8 cellular contexts compared by ENCODE assay signal in the genomic region with DNA sequence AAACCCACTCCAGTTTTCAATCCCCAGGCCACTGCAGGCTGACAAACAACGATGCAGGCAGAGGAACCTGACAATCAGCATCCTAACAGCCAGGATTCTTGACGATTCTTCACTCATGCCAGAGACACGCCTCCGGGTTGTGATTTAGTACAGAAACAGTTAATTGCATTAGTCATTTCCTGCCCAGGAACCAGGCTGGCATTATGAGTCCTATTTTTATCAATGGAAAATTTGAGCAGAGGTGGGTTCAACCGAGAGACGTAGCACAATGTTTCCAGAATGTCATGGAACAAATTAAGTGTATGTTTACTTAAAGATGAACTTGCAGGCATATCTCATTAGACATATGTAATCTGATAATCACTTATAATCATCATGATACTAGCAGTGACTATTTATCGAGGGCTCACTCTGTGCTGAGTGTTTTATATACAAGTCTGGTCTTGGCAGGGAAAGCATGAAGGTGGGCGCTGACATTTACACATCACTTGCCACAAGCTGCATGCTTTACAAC.
DNase-seq lines count a peak whose midpoint lies in the region; ATAC-seq and TF ChIP-seq lines count a peak whose summit lies in the region.

No MANE protein-coding gene starts in this region.

- H3K27ac Mint-ChIP-seq in activated B cell treated with CpG ODN at 0.5 μM for 24 hours: no peak overlapping the region
- peak overlapping the region; percentile 95 for H3K27ac Mint-ChIP-seq in type B pancreatic cell
- no peak overlapping the region for H3K27ac Mint-ChIP-seq in CD14-positive monocyte

- H3K36me3 Mint-ChIP-seq in activated B cell treated with CpG ODN at 0.5 μM for 24 hours (ENCODE audit: low read depth): no peaks in the 10 kb centered on the region
- no peaks in the 10 kb centered on the region for H3K36me3 Mint-ChIP-seq in type B pancreatic cell
- H3K36me3 Mint-ChIP-seq in CD14-positive monocyte: no peaks in the 10 kb centered on the region

- peaks cover 25% of the 10 kb centered on the region for H3K4me1 ChIP-seq in ACC112 (ENCODE audit: control insufficient read depth, insufficient read depth, low read length, unreplicated experiment)
- peaks cover 10% of the 10 kb centered on the region for H3K4me1 ChIP-seq in foreskin keratinocyte
- H3K4me1 ChIP-seq in HAP-1: peaks cover 7% of the 10 kb centered on the region

- H3K4me3 ChIP-seq in ACC112 (ENCODE audit: low read depth, low read length) (0 out of 2 replicates have a peak overlapping the region, but pooled peaks have one; percentile 13), dorsolateral prefrontal cortex (no peak overlapping the region), HAP-1 (no peak overlapping the region)

- CTCF ChIA-PET in activated B cell treated with CpG ODN at 0.5 μM for 24 hours (lab: Charles Lee): interaction anchor here (0.6 to 1.6 kb wide), 2 partner anchors 16 to 31 kb away, joined by 3 to 5 read pairs; no protein-coding TSS in a partner anchor

- no peaks in the 10 kb centered on the region for H3K9me3 ChIP-seq in HAP-1

- in situ Hi-C loops in HAP-1 (cut with MboI; ENCODE audit: low sequenced_read_pairs): loop anchor here (25.0 kb wide), 1 partner anchor 753 kb away; no protein-coding TSS in a partner anchor

- intact Hi-C loops in activated B cell treated with CpG ODN at 0.5 μM for 24 hours (cut with micrococcal nuclease): loop anchor here (10.0 kb wide), 1 partner anchor 535 kb away; no protein-coding TSS in a partner anchor
- intact Hi-C loops in dorsolateral prefrontal cortex (cut with DNase I): loop anchor here in 1 of 2 donors (5.0 kb wide), 1 partner anchor 172 kb away; no protein-coding TSS in a partner anchor
- intact Hi-C loops in CD14-positive monocyte (cut with micrococcal nuclease): no loop called here

- H3K36me3 ChIP-seq in ACC112 (ENCODE audit: insufficient read depth, low read length): no peaks in the 10 kb centered on the region
- H3K36me3 ChIP-seq in HAP-1 (replicated peaks): no peaks in the 10 kb centered on the region

- DNase-seq in HS-5 (ENCODE audit: low read depth) (peak; percentile 53), activated B cell treated with CpG ODN at 0.5 μM for 24 hours (no peak), foreskin keratinocyte (peak; percentile 68 to 84), type B pancreatic cell (ENCODE audit: extremely low spot score, unreplicated experiment) (no peak), dorsolateral prefrontal cortex (no peak), HAP-1 (ENCODE audit: low spot score in 2 of 2) (no peak), CD14-positive monocyte (ENCODE audit: low spot score) (no peak)

- H3K9me3 Mint-ChIP-seq in activated B cell treated with CpG ODN at 0.5 μM for 24 hours: no peaks in the 10 kb centered on the region
- H3K9me3 Mint-ChIP-seq in type B pancreatic cell: no peaks in the 10 kb centered on the region
- peaks cover 0 to 7% (median 4%) of the 10 kb centered on the region in 7 donors for H3K9me3 Mint-ChIP-seq in CD14-positive monocyte

- H3K4me3 Mint-ChIP-seq in activated B cell treated with CpG ODN at 0.5 μM for 24 hours (no peak overlapping the region), type B pancreatic cell (no peak overlapping the region), CD14-positive monocyte (no peak overlapping the region)

- H2AFZ ChIP-seq in ACC112 (ENCODE audit: low read length, unreplicated experiment): no peak overlapping the region

- H3K27ac ChIP-seq in ACC112 (ENCODE audit: low read depth, low read length): peak overlapping the region; percentile 91
- H3K27ac ChIP-seq in foreskin keratinocyte: peak overlapping the region; percentile 90
- H3K27ac ChIP-seq in dorsolateral prefrontal cortex: peak overlapping the region in 4 of 59 donors; percentile 10 to 55 (median 26)

- H3K27me3 ChIP-seq in ACC112 (ENCODE audit: insufficient read depth, low read length): no peaks in the 10 kb centered on the region
- no peaks in the 10 kb centered on the region for H3K27me3 ChIP-seq in foreskin keratinocyte
- no peaks in the 10 kb centered on the region for H3K27me3 ChIP-seq in dorsolateral prefrontal cortex
- H3K27me3 ChIP-seq in HAP-1 (ENCODE audit: low read depth): no peaks in the 10 kb centered on the region

- TF ChIP-seq CTCF in activated B cell treated with CpG ODN at 0.5 μM for 24 hours (IDR thresholded peaks at IDR 0.05): no peak
- no peak for TF ChIP-seq CTCF in foreskin keratinocyte (conservative IDR thresholded peaks at IDR 0.05)
- no peak for TF ChIP-seq CTCF in type B pancreatic cell (conservative IDR thresholded peaks at IDR 0.05)
- no peak for TF ChIP-seq CTCF in dorsolateral prefrontal cortex (IDR thresholded peaks at IDR 0.05 in 54 of 56, conservative IDR thresholded peaks at IDR 0.05 in 2 of 56; ENCODE audit: low read depth in 1 of 56, partially characterized antibody in 56 of 56)
- no peak for TF ChIP-seq CTCF in CD14-positive monocyte (IDR thresholded peaks at IDR 0.05)

- POLR2A ChIA-PET in activated B cell treated with CpG ODN at 0.5 μM for 24 hours (lab: Charles Lee): no interaction called here

- H3K79me2 ChIP-seq in ACC112 (ENCODE audit: control insufficient read depth, insufficient read depth, low read length, unreplicated experiment): no peaks in the 10 kb centered on the region

- peak; percentile 56 for ATAC-seq in activated B cell treated with CpG ODN at 0.5 μM for 24 hours (ENCODE audit: low read depth)
- ATAC-seq in foreskin keratinocyte: peak; percentile 67

- peaks cover 12% of the 10 kb centered on the region for H3K4me1 Mint-ChIP-seq in activated B cell treated with CpG ODN at 0.5 μM for 24 hours
- peaks cover 8% of the 10 kb centered on the region for H3K4me1 Mint-ChIP-seq in type B pancreatic cell (ENCODE audit: unreplicated experiment)
- peaks cover 13% of the 10 kb centered on the region for H3K4me1 Mint-ChIP-seq in CD14-positive monocyte

- H3K27me3 Mint-ChIP-seq in activated B cell treated with CpG ODN at 0.5 μM for 24 hours (no peaks in the 10 kb centered on the region), type B pancreatic cell (no peaks in the 10 kb centered on the region), CD14-positive monocyte (ENCODE audit: low read depth in 3 of 3) (peaks cover 0 to 1% (median 0%) of the 10 kb centered on the region in 3 donors)

Comparison
In these comparisons a context has a peak if more than half of its experiments do, and no peak if none do; other contexts are left out.
1. DNase-seq: peak in HS-5 (single experiment) and foreskin keratinocyte (2 of 2); none in activated B cell treated with CpG ODN at 0.5 μM for 24 hours (single experiment), type B pancreatic cell (single experiment), dorsolateral prefrontal cortex (0 of 10), HAP-1 (0 of 2) and CD14-positive monocyte (single experiment).